ENCODE assay signal across 8 cellular contexts in genomic region chr5:14675865-14676300, GRCh38. TPM values are rescaled to one million over a fixed set of nuclear protein-coding genes. Genes with fewer than 3 reads are reported as not detected.
DNase-seq lines count a peak whose midpoint lies in the region; FAIRE-seq and TF ChIP-seq lines count a peak whose summit lies in the region.

No MANE protein-coding gene starts in this region.

- no peak for TF ChIP-seq CTCF in HFFc6 (IDR thresholded peaks at IDR 0.05)
- no peak for TF ChIP-seq CTCF in lower leg skin (IDR thresholded peaks at IDR 0.05)

- H3K4me3 ChIP-seq in lower leg skin (ENCODE audit: low read depth, poor library complexity, severe bottlenecking) = no peak overlapping the region

- H3K4me1 Mint-ChIP-seq in HFFc6 (ENCODE audit: low read depth) = peaks cover 54% of the 10 kb centered on the region

- peak; percentile 70 for FAIRE-seq in GM18507 (lab: Jason Lieb, UNC)

- peak overlapping the region; percentile 57 for H3K27ac Mint-ChIP-seq in HFFc6

- no peak for TF ChIP-seq POLR2A in erythroblast (IDR thresholded peaks at IDR 0.05; ENCODE audit: low read length)
- TF ChIP-seq POLR2A in lower leg skin (IDR thresholded peaks at IDR 0.05) = no peak

- peak; percentile 28 for DNase-seq in GM18507 (ENCODE audit: extremely low spot score, insufficient read length, low read depth)
- DNase-seq in HFFc6 = no peak
- peak; percentile 89 for DNase-seq in MV-4-11 (lab: John Stamatoyannopoulos, UW)
- DNase-seq in erythroblast (lab: John Stamatoyannopoulos, UW) = peak; percentile 43 to 44
- DNase-seq in lower leg skin (ENCODE audit: low spot score in 2 of 2) = no peak
- no peak for DNase-seq in NCI-H1092 treated with DMSO at 0.1 percent for 48 hours (lab: John Stamatoyannopoulos, UW)
- no peak for DNase-seq in NCI-H2029 (lab: John Stamatoyannopoulos, UW)
- DNase-seq in EL = no peak

- no peaks in the 10 kb centered on the region; the same call in 1 of the 2 replicates for H3K27me3 Mint-ChIP-seq in HFFc6 (ENCODE audit: insufficient read depth)

- intact Hi-C loops in lower leg skin (cut with DNase I; ENCODE audit: low total_unique reads) = no loop called here

- H3K9me3 Mint-ChIP-seq in HFFc6 = no peaks in the 10 kb centered on the region

- no peak overlapping the region for H3K4me3 Mint-ChIP-seq in HFFc6

- 67 to 77% methylated on average over 6 of the region's 6 CpGs for WGBS in lower leg skin, 2 donors

- H3K36me3 Mint-ChIP-seq in HFFc6 (ENCODE audit: low read depth) = peaks cover 8% of the 10 kb centered on the region; the same call in 1 of the 2 replicates

RNA-seq across cellular contexts. Expression of gene OTULIN, which starts 11.4 kb away (rescaled TPM):
- total RNA-seq in HFFc6 (2021; fragmentation: NEBNext Ultra II Directional; extraction: Animal tissue kit (Norgen Biotek cat#: 25700)) = 10 to 100 TPM; 17.5 to 22.0 (median 21.3) TPM
- 100 to 1,000 TPM in 1 of 4 donors, 10 to 100 TPM in 3; 52.4 to 131 (median 82.1) TPM for total RNA-seq in lower leg skin

Comparison
In these comparisons a context has a peak if more than half of its experiments do, and no peak if none do; other contexts are left out.
1. DNase-seq: peak in GM18507 (single experiment), MV-4-11 (single experiment) and erythroblast (2 of 2); none in HFFc6 (single experiment), lower leg skin (0 of 2), NCI-H1092 treated with DMSO at 0.1 percent for 48 hours (single experiment), NCI-H2029 (single experiment) and EL (single experiment).